In the genomic region with DNA sequence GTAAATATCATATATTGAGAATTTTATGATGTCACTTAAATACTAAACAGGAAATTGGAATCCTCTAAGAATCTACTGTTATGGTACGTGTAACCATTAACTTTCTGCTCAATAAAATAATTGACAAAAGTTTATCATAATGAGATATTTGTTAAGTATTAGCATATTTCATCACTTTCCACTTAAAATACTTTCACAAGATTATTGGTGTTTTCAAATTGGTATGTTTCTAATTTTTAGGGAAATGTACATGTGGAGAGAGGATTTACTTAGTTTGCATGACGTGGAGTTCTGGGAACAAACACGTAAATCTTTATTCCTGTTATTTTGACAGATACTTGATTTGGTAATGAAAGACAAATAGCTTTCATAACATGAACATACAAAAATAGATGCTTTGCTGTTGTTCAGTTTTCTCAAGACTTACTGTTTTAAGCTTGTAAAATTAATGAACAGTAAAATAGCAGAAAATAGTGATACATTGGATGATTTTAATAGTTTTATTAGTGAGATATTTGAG, we compare ENCODE assay signal across 1 cellular context.
TF ChIP-seq lines count a peak whose summit lies in the region.

No MANE protein-coding gene starts in this region.

TF ChIP-seq in IMR-90, 13 proteins besides CTCF, POLR2A, EP300 and RAD21 (continued from another document):
- no peak for TF ChIP-seq USF2 (IDR thresholded peaks at IDR 0.05; ENCODE audit: low read depth, low read length)
TF ChIP-seq in IMR-90: peak in this region for 0.
